ENCODE assay signal across 2 cellular contexts in the genomic region with DNA sequence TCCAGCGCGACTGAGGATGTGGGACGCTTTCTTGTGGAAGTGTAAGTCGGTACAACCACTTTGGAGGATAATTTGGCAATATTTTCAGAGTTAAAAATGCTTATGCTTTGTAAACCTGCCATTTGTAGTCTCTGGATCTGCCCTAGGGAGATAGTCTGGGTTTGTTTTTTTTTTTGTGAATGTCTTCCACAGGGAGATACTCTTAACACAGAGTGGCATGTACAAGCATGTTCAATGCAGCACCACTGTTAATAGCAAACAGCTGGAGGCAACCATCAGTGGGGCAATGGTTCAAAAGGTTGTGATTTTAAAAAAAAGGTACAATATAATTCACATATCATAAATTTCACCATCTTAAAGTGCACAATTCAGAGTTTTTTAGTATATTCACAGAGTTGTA.
TF ChIP-seq lines count a peak whose summit lies in the region.

No MANE protein-coding gene starts in this region.

TF ChIP-seq in IMR-90, 13 proteins besides CTCF, POLR2A, EP300 and RAD21 (continued from another document):
- TF ChIP-seq, protein P1, sequence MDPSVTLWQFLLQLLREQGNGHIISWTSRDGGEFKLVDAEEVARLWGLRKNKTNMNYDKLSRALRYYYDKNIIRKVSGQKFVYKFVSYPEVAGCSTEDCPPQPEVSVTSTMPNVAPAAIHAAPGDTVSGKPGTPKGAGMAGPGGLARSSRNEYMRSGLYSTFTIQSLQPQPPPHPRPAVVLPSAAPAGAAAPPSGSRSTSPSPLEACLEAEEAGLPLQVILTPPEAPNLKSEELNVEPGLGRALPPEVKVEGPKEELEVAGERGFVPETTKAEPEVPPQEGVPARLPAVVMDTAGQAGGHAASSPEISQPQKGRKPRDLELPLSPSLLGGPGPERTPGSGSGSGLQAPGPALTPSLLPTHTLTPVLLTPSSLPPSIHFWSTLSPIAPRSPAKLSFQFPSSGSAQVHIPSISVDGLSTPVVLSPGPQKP (IDR thresholded peaks at IDR 0.05; ENCODE audit: borderline replicate concordance, low read depth, low read length), result no peak
- TF ChIP-seq MAFK (IDR thresholded peaks at IDR 0.05; ENCODE audit: low read depth, low read length), result no peak
- no peak for TF ChIP-seq RCOR1 (IDR thresholded peaks at IDR 0.05; ENCODE audit: insufficient replicate concordance, low read length)
TF ChIP-seq in IMR-90: peak in this region for 0.

TF ChIP-seq in SK-N-SH treated with all-trans-retinoic acid at 6 μM for 48 hours, 23 proteins besides CTCF, POLR2A, EP300 and RAD21 (continued from another document):
- TF ChIP-seq SNAI2 (CRISPR knock-in tag; IDR thresholded peaks at IDR 0.05) (no peak), TOX (CRISPR knock-in tag; IDR thresholded peaks at IDR 0.05; ENCODE audit: borderline replicate concordance) (no peak), ZNF70 (CRISPR knock-in tag; IDR thresholded peaks at IDR 0.05) (no peak), PPARA (CRISPR knock-in tag; IDR thresholded peaks at IDR 0.05; ENCODE audit: borderline replicate concordance) (no peak)
- TF ChIP-seq, protein P2, sequence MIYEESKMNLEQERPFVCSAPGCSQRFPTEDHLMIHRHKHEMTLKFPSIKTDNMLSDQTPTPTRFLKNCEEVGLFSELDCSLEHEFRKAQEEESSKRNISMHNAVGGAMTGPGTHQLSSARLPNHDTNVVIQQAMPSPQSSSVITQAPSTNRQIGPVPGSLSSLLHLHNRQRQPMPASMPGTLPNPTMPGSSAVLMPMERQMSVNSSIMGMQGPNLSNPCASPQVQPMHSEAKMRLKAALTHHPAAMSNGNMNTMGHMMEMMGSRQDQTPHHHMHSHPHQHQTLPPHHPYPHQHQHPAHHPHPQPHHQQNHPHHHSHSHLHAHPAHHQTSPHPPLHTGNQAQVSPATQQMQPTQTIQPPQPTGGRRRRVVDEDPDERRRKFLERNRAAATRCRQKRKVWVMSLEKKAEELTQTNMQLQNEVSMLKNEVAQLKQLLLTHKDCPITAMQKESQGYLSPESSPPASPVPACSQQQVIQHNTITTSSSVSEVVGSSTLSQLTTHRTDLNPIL (CRISPR knock-in tag; IDR thresholded peaks at IDR 0.05; ENCODE audit: low read depth), result no peak
